Comparison of ENCODE assay signal across 8 cellular contexts in the genomic region with DNA sequence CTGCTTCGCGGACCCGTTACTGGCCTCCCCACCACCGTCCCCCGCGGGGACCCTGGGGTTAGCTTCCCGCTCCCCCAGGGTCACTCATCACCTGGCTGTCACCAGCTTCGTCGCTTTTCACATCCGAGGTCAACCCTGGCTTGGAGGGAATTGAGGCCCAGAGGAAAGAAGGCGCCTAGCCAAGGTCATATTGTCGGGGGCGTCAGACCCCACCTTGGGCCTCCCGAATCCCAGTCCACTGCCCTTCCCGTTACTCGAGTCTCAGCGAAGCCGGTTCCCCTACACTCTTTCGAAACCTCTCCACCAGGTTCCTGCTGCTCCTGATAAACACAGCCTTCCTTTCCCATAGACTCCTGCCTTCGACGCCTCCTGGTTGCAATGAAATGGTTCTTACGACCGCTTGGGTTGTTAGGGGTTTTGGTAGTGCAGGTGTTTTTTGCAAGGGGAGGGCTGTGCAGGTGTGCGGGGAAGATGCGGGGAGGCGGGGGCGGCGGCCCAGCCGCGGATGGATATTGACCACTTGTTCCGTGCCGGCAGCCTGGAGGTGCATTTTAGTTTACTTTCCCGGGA. TPM values are rescaled to one million over a fixed set of nuclear protein-coding genes. Genes with fewer than 3 reads are reported as not detected.
A peak's percentile ranks its signal among the peaks of the same experiment; 100 is the strongest.
DNase-seq lines count a peak whose midpoint lies in the region; ATAC-seq and TF ChIP-seq lines count a peak whose summit lies in the region.

No MANE protein-coding gene starts in this region.

- H3K27me3 Mint-ChIP-seq in endothelial cell (ENCODE audit: unreplicated experiment) = peaks cover 4% of the 10 kb centered on the region
- H3K27me3 Mint-ChIP-seq in neural crest cell (ENCODE audit: low read depth) = no peaks in the 10 kb centered on the region

- H3K27ac Mint-ChIP-seq in endothelial cell (ENCODE audit: unreplicated experiment) (peak overlapping the region; percentile 65), neural crest cell (ENCODE audit: unreplicated experiment) (peak overlapping the region; percentile 88)

- DNase-seq in ACHN = peak; percentile 9
- DNase-seq in RPMI8226 = peak; percentile 60
- DNase-seq in endothelial cell (ENCODE audit: low spot score) = peak; percentile 18
- no peak for DNase-seq in neural crest cell (ENCODE audit: low read depth, low spot score)
- DNase-seq in anterior cingulate cortex (lab: John Stamatoyannopoulos, UW) = no peak

- H3K4me1 Mint-ChIP-seq in endothelial cell (ENCODE audit: unreplicated experiment) = peaks cover 14% of the 10 kb centered on the region
- H3K4me1 Mint-ChIP-seq in neural crest cell = peaks cover 47% of the 10 kb centered on the region

- ATAC-seq in GM21529 (IDR thresholded peaks at IDR 0.05; ENCODE audit: unreplicated experiment) (peak; percentile 7), HG02870 (IDR thresholded peaks at IDR 0.05; ENCODE audit: unreplicated experiment) (no peak), HG02763 (IDR thresholded peaks at IDR 0.05; ENCODE audit: unreplicated experiment) (no peak)

- H3K9me3 Mint-ChIP-seq in endothelial cell (ENCODE audit: unreplicated experiment) = no peaks in the 10 kb centered on the region
- H3K9me3 Mint-ChIP-seq in neural crest cell = no peaks in the 10 kb centered on the region

- in situ Hi-C loops in ACHN (cut with HindIII; ENCODE audit: low pct_ligation_motif_present, low pct_unique_long_range_greater_than_20kb, low sequenced_read_pairs) = no loop called here

- no peak for TF ChIP-seq CTCF in endothelial cell (IDR thresholded peaks at IDR 0.05; ENCODE audit: unreplicated experiment)
- no peak for TF ChIP-seq CTCF in neural crest cell (conservative IDR thresholded peaks at IDR 0.05)

- H3K4me3 Mint-ChIP-seq in endothelial cell (ENCODE audit: unreplicated experiment) = peak overlapping the region; percentile 93
- peak overlapping the region; percentile 89 for H3K4me3 Mint-ChIP-seq in neural crest cell

- H3K36me3 Mint-ChIP-seq in endothelial cell (ENCODE audit: low read depth, unreplicated experiment) = no peaks in the 10 kb centered on the region
- no peaks in the 10 kb centered on the region for H3K36me3 Mint-ChIP-seq in neural crest cell (ENCODE audit: low read depth)

RNA-seq across cellular contexts. Expression of gene NAA40, which starts 0.6 kb away (rescaled TPM):
- total RNA-seq in endothelial cell (ENCODE audit: unreplicated experiment) = 48.2 TPM
- 64.5 and 71.2 TPM in 2 replicates for total RNA-seq in neural crest cell

RNA-seq across cellular contexts. Expression of gene RCOR2, which starts 22.5 kb away (rescaled TPM):
- total RNA-seq in endothelial cell (ENCODE audit: unreplicated experiment) (9.3 TPM), neural crest cell (107 and 108 TPM in 2 replicates)

RNA-seq across cellular contexts. Expression of gene COX8A, which starts 35.0 kb away (rescaled TPM):
- total RNA-seq in endothelial cell (ENCODE audit: unreplicated experiment) (188 TPM), neural crest cell (349 and 389 TPM in 2 replicates)

RNA-seq across cellular contexts. Expression of gene OTUB1, which starts 46.8 kb away (rescaled TPM):
- total RNA-seq in endothelial cell (ENCODE audit: unreplicated experiment) (69.8 TPM), neural crest cell (122 and 124 TPM in 2 replicates)

Comparison
In these comparisons a context has a peak if more than half of its experiments do, and no peak if none do; other contexts are left out.
1. DNase-seq: peak in ACHN (single experiment), RPMI8226 (single experiment) and endothelial cell (single experiment); none in neural crest cell (single experiment) and anterior cingulate cortex (0 of 58).
2. RNA of gene RCOR2, which starts 22.5 kb away (total RNA-seq): 107 to 108 TPM in neural crest cell; 9.3 TPM in endothelial cell (single experiment); every median in the first group is over 10 times any median in the second.